19 cellular contexts compared by ENCODE assay signal in the genomic region with DNA sequence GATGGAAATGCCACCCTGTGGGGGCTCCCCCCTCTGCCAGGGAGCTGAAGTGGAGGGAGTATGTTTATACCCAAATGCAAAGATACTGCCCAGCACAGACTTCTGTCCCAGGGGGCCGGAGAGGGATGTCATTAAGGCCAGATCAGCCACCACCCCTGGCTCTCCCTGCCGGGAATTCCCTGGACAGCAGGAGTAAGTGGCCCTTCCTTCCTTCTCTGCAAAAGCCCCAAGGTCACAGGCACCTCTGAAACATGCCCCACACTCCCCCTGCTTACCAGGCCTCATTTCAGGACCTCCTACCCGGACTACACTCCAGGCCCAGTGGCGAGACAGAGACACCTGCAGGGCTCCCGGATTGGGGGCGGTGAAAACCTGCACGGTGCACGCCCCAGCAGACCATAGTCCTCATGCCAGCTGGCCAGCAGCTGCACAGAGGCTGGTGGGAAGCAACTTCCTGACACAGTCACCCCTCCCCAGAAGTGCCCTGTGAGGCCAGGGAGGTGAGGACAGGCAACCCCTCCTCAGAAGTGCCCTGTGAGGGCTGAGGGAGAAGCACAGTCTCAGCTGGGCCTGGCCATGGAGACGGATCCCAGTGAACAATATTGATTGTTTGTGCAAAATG. TPM values are rescaled to one million over a fixed set of nuclear protein-coding genes. Genes with fewer than 3 reads are reported as not detected.
DNase-seq lines count a peak whose midpoint lies in the region; ATAC-seq and TF ChIP-seq lines count a peak whose summit lies in the region.
"Had no signal": no experiment of that assay in that cellular context is flagged by ENCODE, and none has a peak within 500 bp of the region (broad histone marks: within the 10 kb centered on the region; RNA-seq: fewer than 3 reads in every experiment).

No MANE protein-coding gene starts in this region.

- no CpG with 5 or more reads among the region's 9 CpGs for WGBS in H9 (ENCODE audit: extremely low coverage, insufficient read length, low lambda C conversion rate)
- WGBS in neuronal stem cell (ENCODE audit: extremely low coverage in 2 of 2, insufficient read length in 2 of 2, insufficient replicate concordance in 1 of 2), 2 donors = no CpG with 5 or more reads among the region's 9 CpGs

- H3K27ac Mint-ChIP-seq in H9 = peak overlapping the region in 1 of 3 experiments; percentile 53; a peak in 2 of 7 replicates
- H3K27ac Mint-ChIP-seq: HFFc6, immature natural killer cell, T-cell had no signal

- peaks cover 16% of the 10 kb centered on the region in 2 experiments for H3K4me1 Mint-ChIP-seq in H9
- H3K4me1 Mint-ChIP-seq: immature natural killer cell, T-cell had no signal

- H3K27ac ChIP-seq in C4-2B (peak overlapping the region; percentile 7; the same call in 1 of the 2 replicates), H9 (ENCODE audit: insufficient read length, low read depth, low read length) (no peak overlapping the region), dorsolateral prefrontal cortex (no peak overlapping the region), neuronal stem cell (replicated peaks; ENCODE audit: low read length) (no peak overlapping the region)
- H3K27ac ChIP-seq: skin epidermis, tibial artery had no signal

- H3K9me3 Mint-ChIP-seq in H9 = no peaks in the 10 kb centered on the region; a peak in 1 of 5 replicates
- H3K9me3 Mint-ChIP-seq: HFFc6, immature natural killer cell, T-cell had no signal

- no peaks in the 10 kb centered on the region for H3K79me2 ChIP-seq in H9 (ENCODE audit: insufficient read depth, low read length)

- H2BK120ac ChIP-seq in H9 (ENCODE audit: low read depth, low read length, poor library complexity, severe bottlenecking) (no peak overlapping the region), neuronal stem cell (ENCODE audit: low read depth, low read length) (no peak overlapping the region)

- H3K14ac ChIP-seq in H9 (ENCODE audit: insufficient read depth, low read length) = peak overlapping the region; percentile 51; the same call in 1 of the 2 replicates
- no peak overlapping the region for H3K14ac ChIP-seq in neuronal stem cell (ENCODE audit: low read length)

- intact Hi-C loops in dorsolateral prefrontal cortex (cut with DNase I) = no loop called here

- H3K9me3 ChIP-seq in H9 (ENCODE audit: control insufficient read depth, low read depth, low read length) (no peaks in the 10 kb centered on the region), neuronal stem cell (replicated peaks in 1 of 2; ENCODE audit: control insufficient read depth in 2 of 2, insufficient read depth in 1 of 2, low read depth in 1 of 2, low read length in 2 of 2) (no peaks in the 10 kb centered on the region)
- H3K9me3 ChIP-seq: tibial artery had no signal

- TF ChIP-seq CTCF in C4-2B (conservative IDR thresholded peaks at IDR 0.05) (no peak), H9 (conservative IDR thresholded peaks at IDR 0.05) (no peak), dorsolateral prefrontal cortex (IDR thresholded peaks at IDR 0.05 in 54 of 56, conservative IDR thresholded peaks at IDR 0.05 in 2 of 56; ENCODE audit: low read depth in 1 of 56, partially characterized antibody in 56 of 56) (no peak)

- H2AK5ac ChIP-seq in H9 (ENCODE audit: insufficient read length, low read length) (no peak overlapping the region), neuronal stem cell (ENCODE audit: low read depth, low read length) (peak overlapping the region; percentile 53)

- H4K20me1 ChIP-seq in H9 (ENCODE audit: control insufficient read depth, insufficient read depth, insufficient read length) = no peaks in the 10 kb centered on the region

- H3K4me2 ChIP-seq in H9 (ENCODE audit: insufficient read depth, insufficient read length, low read length) (no peak overlapping the region), neuronal stem cell (ENCODE audit: insufficient read depth, low read length, poor library complexity, severe bottlenecking) (no peak overlapping the region)

- H3K27me3 ChIP-seq in H9 (ENCODE audit: insufficient read depth, low read length) (no peaks in the 10 kb centered on the region), dorsolateral prefrontal cortex (peaks cover 0 to 10% (median 0%) of the 10 kb centered on the region in 45 donors), neuronal stem cell (ENCODE audit: control insufficient read depth in 3 of 3, insufficient read depth in 3 of 3, low read depth in 1 of 3, low read length in 3 of 3) (no peaks in the 10 kb centered on the region)

- H3K4ac ChIP-seq in H9 (ENCODE audit: low read depth, low read length) = no peak overlapping the region
- H3K4ac ChIP-seq in neuronal stem cell (ENCODE audit: low read length) = no peak overlapping the region

- H3T11ph ChIP-seq in H9 (ENCODE audit: low read length) = no peak overlapping the region

- no peak overlapping the region for H3K4me3 Mint-ChIP-seq in H9
- H3K4me3 Mint-ChIP-seq: HFFc6, immature natural killer cell, T-cell had no signal

- H3K4me3 ChIP-seq in dorsolateral prefrontal cortex = no peak overlapping the region
- H3K4me3 ChIP-seq in neuronal stem cell (ENCODE audit: low read length in 2 of 2) = no peak overlapping the region
- H3K4me3 ChIP-seq: skin epidermis, tibial artery had no signal

- H2AFZ ChIP-seq in H9 (ENCODE audit: low read length) (no peak overlapping the region), neuronal stem cell (ENCODE audit: low read length) (peak overlapping the region; percentile 73)

- H3K18ac ChIP-seq in H9 (ENCODE audit: insufficient read length, low read depth, low read length) = no peak overlapping the region
- H3K18ac ChIP-seq in neuronal stem cell (ENCODE audit: low read length) = peak overlapping the region; percentile 89

- H2BK5ac ChIP-seq in H9 (ENCODE audit: insufficient read length, low read length) = no peak overlapping the region
- H2BK5ac ChIP-seq in neuronal stem cell (ENCODE audit: low read length) = no peak overlapping the region

- H4K91ac ChIP-seq in H9 (ENCODE audit: insufficient read length, low read depth, low read length) = no peak overlapping the region
- H4K91ac ChIP-seq in neuronal stem cell (ENCODE audit: low read depth, low read length, poor library complexity) = no peak overlapping the region

- H3K23ac ChIP-seq in H9 (ENCODE audit: insufficient read length, low read depth, low read length) (no peak overlapping the region), neuronal stem cell (ENCODE audit: low read depth, low read length, poor library complexity) (peak overlapping the region; percentile 65)

- peak; percentile 28 for DNase-seq in H9
- peak in 6 of 10 donors; percentile 8 to 29 (median 20) for DNase-seq in dorsolateral prefrontal cortex
- DNase-seq in neuronal stem cell (ENCODE audit: low spot score) = no peak
- no peak for DNase-seq in NCI-H524 treated with DMSO at 0.1 percent for 48 hours (lab: John Stamatoyannopoulos, UW)
- DNase-seq in Ammon's horn (ENCODE audit: low spot score) = no peak
- DNase-seq: activated CD4-positive, CD25-positive, alpha-beta regulatory T cell; activated naive CD4-positive, alpha-beta T cell treated with Interleukin-2 at 50 U/mL for 16 hours; C1 segment of cervical spinal cord; DMS79 treated with DMSO at 0.1 percent for 48 hours; erythroblast; HFFc6; immature natural killer cell; midbrain; NCI-H187 had no signal

- peaks cover 2% of the 10 kb centered on the region for H3K27me3 Mint-ChIP-seq in H9 (ENCODE audit: low read depth)

- H3K36me3 Mint-ChIP-seq in H9 (ENCODE audit: insufficient read depth in 1 of 3, low read depth in 3 of 3) = no peaks in the 10 kb centered on the region
- H3K36me3 Mint-ChIP-seq: immature natural killer cell, T-cell had no signal

- H2BK15ac ChIP-seq in H9 (ENCODE audit: low read depth, low read length) (no peak overlapping the region), neuronal stem cell (ENCODE audit: low read length) (no peak overlapping the region)

- H4K8ac ChIP-seq in H9 (replicated peaks; ENCODE audit: insufficient read length, low read depth, low read length) (no peak overlapping the region), neuronal stem cell (ENCODE audit: low read depth, low read length) (peak overlapping the region; percentile 48)

- ATAC-seq in HG03460 (IDR thresholded peaks at IDR 0.05; ENCODE audit: unreplicated experiment) = no peak
- ATAC-seq: T-cell had no signal

- no peaks in the 10 kb centered on the region for H3K36me3 ChIP-seq in neuronal stem cell (replicated peaks in 1 of 2; ENCODE audit: control insufficient read depth in 2 of 2, insufficient read depth in 2 of 2, low read length in 2 of 2)
- H3K36me3 ChIP-seq: tibial artery had no signal

- H3K4me1 ChIP-seq in H9 (ENCODE audit: insufficient read depth, low read length) = no peaks in the 10 kb centered on the region
- peaks cover 2 to 10% of the 10 kb centered on the region in 2 donors for H3K4me1 ChIP-seq in neuronal stem cell (ENCODE audit: control insufficient read depth in 2 of 2, insufficient read depth in 1 of 2, low read depth in 1 of 2, low read length in 2 of 2)
- H3K4me1 ChIP-seq: tibial artery had no signal

- H3K56ac ChIP-seq in H9 (ENCODE audit: insufficient read length, low read depth, low read length) = no peak overlapping the region

- H3K23me2 ChIP-seq in H9 (ENCODE audit: insufficient read length, low read depth, low read length, poor library complexity, severe bottlenecking) = no peaks in the 10 kb centered on the region

- H3K9ac ChIP-seq in H9 (ENCODE audit: extremely low read depth, insufficient read length, low read length) (no peak overlapping the region), neuronal stem cell (ENCODE audit: low read depth, low read length, poor library complexity) (peak overlapping the region; percentile 24)

- no peaks in the 10 kb centered on the region for H3K79me1 ChIP-seq in H9 (ENCODE audit: insufficient read depth, low read depth, low read length, poor library complexity, severe bottlenecking)
- H3K79me1 ChIP-seq in neuronal stem cell (ENCODE audit: low read depth, low read length) = peaks cover 2% of the 10 kb centered on the region

- no peak overlapping the region for H2BK12ac ChIP-seq in H9 (ENCODE audit: insufficient read length, low read depth, low read length)
- H2BK12ac ChIP-seq in neuronal stem cell (ENCODE audit: low read length) = no peak overlapping the region

- no peak overlapping the region for H4K5ac ChIP-seq in H9 (ENCODE audit: insufficient read length, low read depth, low read length)

- no peak overlapping the region for H2BK20ac ChIP-seq in H9 (ENCODE audit: low read depth, low read length, poor library complexity, severe bottlenecking)

RNA-seq across cellular contexts. Expression of gene RET, which starts 33.0 kb away (rescaled TPM):
- 11.2 and 12.2 TPM in 2 replicates for total RNA-seq in H9 (2021)
- total RNA-seq in dorsolateral prefrontal cortex = 10 to 100 TPM in 85 of 120 experiments, 1 to 10 TPM in 35; 5.1 to 24.7 (median 12.0) TPM
- polyA plus RNA-seq in neuronal stem cell (2013, experiment 1 of 2) = 2.3 TPM
- 2.2 TPM for polyA plus RNA-seq in neuronal stem cell (2013, experiment 2 of 2)

Comparison
In these comparisons a context has a peak if more than half of its experiments do, and no peak if none do; other contexts are left out.
1. DNase-seq: peak in H9 (single experiment) and dorsolateral prefrontal cortex (6 of 10); none in neuronal stem cell (single experiment), NCI-H524 treated with DMSO at 0.1 percent for 48 hours (single experiment) and Ammon's horn (single experiment).